29 cellular contexts compared by ENCODE assay signal in genomic region chr18:5447442-5447841, GRCh38.
"Had no signal": no experiment of that assay in that cellular context is flagged by ENCODE, and none has a peak within 500 bp of the region (broad histone marks: within the 10 kb centered on the region; RNA-seq: fewer than 3 reads in every experiment).

No MANE protein-coding gene starts in this region.

- H3K27ac Mint-ChIP-seq: activated naive CD8-positive, alpha-beta T cell; natural killer cell; neural progenitor cell had no signal

- H3K4me3 ChIP-seq: adrenal gland, body of pancreas, gastroesophageal sphincter, hepatocyte, left ventricle myocardium inferior, lung, neural progenitor cell, right atrium auricular region, spleen, testis, transverse colon, vagina had no signal

- H3K4me1 Mint-ChIP-seq: natural killer cell, neural progenitor cell had no signal

- H3K4me2 ChIP-seq: hepatocyte, neural progenitor cell had no signal

- H3K27me3 ChIP-seq: adrenal gland, body of pancreas, gastroesophageal sphincter, hepatocyte, neural progenitor cell, right atrium auricular region, spleen, testis, transverse colon, vagina had no signal

- H3K27ac ChIP-seq: adrenal gland, body of pancreas, epithelial cell of prostate, gastroesophageal sphincter, hepatocyte, left ventricle myocardium inferior, neural progenitor cell, parathyroid adenoma, right atrium auricular region, spleen, testis, transverse colon, vagina, VCaP had no signal

- H3K79me2 ChIP-seq: hepatocyte had no signal

- H2AFZ ChIP-seq: hepatocyte, neural progenitor cell, parathyroid adenoma had no signal

- H3K4me1 ChIP-seq: adrenal gland, body of pancreas, gastroesophageal sphincter, left ventricle myocardium inferior, neural progenitor cell, right atrium auricular region, testis, transverse colon, vagina had no signal

- H3K4me3 Mint-ChIP-seq: activated naive CD8-positive, alpha-beta T cell; natural killer cell; neural progenitor cell had no signal

- H3K9me3 ChIP-seq: adrenal gland, body of pancreas, gastroesophageal sphincter, left ventricle myocardium inferior, right atrium auricular region, spleen, testis, transverse colon, vagina had no signal

- H3K9me3 Mint-ChIP-seq: natural killer cell, neural progenitor cell had no signal

- H3K36me3 Mint-ChIP-seq: activated naive CD8-positive, alpha-beta T cell; natural killer cell; neural progenitor cell had no signal

- H3K36me3 ChIP-seq: adrenal gland, gastroesophageal sphincter, left ventricle myocardium inferior, neural progenitor cell, right atrium auricular region, spleen, transverse colon, vagina had no signal

- DNase-seq: activated CD4-positive, alpha-beta T cell treated with anti-CD3 and anti-CD28 coated beads for 48 hours; activated CD4-positive, alpha-beta T cell treated with anti-CD3 and anti-CD28 coated beads, Interleukin-2, amount 50 U/mL, for 48 hours; activated CD8-positive, alpha-beta memory T cell treated with anti-CD3 and anti-CD28 coated beads for 24 hours; activated effector memory CD4-positive, alpha-beta T cell treated with Interleukin-2 at 50 U/mL for 16 hours; activated naive CD4-positive, alpha-beta T cell treated with Interleukin-2 at 50 U/mL for 16 hours; adrenal gland; aorta; body of pancreas; effector CD8-positive, alpha-beta T cell; islet precursor cell; left ventricle myocardium inferior; mesendoderm; natural killer cell; occipital lobe; spleen; stimulated activated naive CD8-positive, alpha-beta T cell treated with anti-CD3 and anti-CD28 coated beads, Interleukin-15, Interleukin-2, amounts not matched to agents 100 U/mL and 50 U/mL, for 24 hours; testis; transverse colon had no signal

- ATAC-seq: activated CD4-positive, CD25-positive, alpha-beta regulatory T cell treated with anti-CD3 and anti-CD28 coated beads, Interleukin-2, amount 50 U/mL, for 24 hours; body of pancreas; gastroesophageal sphincter; natural killer cell; stimulated activated naive CD8-positive, alpha-beta T cell treated with anti-CD3 and anti-CD28 coated beads, Interleukin-15, Interleukin-2, amounts not matched to agents 100 U/mL and 50 U/mL, for 24 hours had no signal
